ENCODE assay signal across 8 cellular contexts in the genomic region with DNA sequence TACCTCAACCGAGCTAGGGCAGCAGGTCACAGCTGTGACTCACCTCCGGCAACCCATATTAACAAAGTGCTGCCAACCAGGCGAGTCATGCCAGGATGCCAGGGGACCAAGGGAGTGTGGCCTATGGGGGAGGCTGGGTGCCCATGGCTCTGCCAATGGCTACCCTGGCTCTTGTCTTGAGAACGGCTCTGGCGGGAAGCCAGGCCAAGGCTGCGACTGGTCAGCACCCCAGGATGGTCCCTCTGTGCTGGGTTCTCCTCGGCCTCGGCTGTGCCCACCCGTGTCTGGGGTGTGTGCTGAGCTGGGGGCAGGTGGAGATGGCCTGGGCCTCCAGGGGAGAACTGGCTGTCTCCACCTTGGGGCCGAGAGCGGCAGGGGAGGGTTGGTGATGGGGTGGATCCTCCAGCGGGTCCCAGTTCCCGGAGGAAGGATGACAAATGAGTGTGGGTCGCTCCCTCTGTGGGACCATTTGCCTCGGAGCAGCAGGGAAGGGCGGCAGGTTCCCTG.
A peak's percentile ranks its signal among the peaks of the same experiment; 100 is the strongest.
DNase-seq lines count a peak whose midpoint lies in the region; ATAC-seq lines count a peak whose summit lies in the region.

No MANE protein-coding gene starts in this region.

- H3K36me3 Mint-ChIP-seq in naive thymus-derived CD4-positive, alpha-beta T cell, result no peaks in the 10 kb centered on the region

- POLR2A ChIA-PET in naive thymus-derived CD4-positive, alpha-beta T cell (lab: Charles Lee), result interaction anchor here (0.7 kb wide), 1 partner anchor 703 kb away, joined by 3 read pairs; no protein-coding TSS in a partner anchor

- H3K4me3 ChIP-seq in naive thymus-derived CD4-positive, alpha-beta T cell (ENCODE audit: low read length), result no peak overlapping the region

- CTCF ChIA-PET in naive thymus-derived CD4-positive, alpha-beta T cell (lab: Charles Lee), result interaction anchor here (0.8 to 3.2 kb wide), 3 partner anchors 21 to 704 kb away, joined by 3 to 10 read pairs (median 6); no protein-coding TSS in a partner anchor

- intact Hi-C loops in naive thymus-derived CD4-positive, alpha-beta T cell (cut with micrococcal nuclease), result loop anchor here (1.0 to 5.0 kb wide), 4 partner anchors 21 to 919 kb away; a partner anchor contains a TSS

- DNase-seq in SIG-M5 treated with dmso at 0.1 percent for 504 hours (lab: John Stamatoyannopoulos, UW; ENCODE audit: unreplicated experiment) (peak; percentile 67), SIG-M5 (lab: John Stamatoyannopoulos, UW) (no peak), M059J (ENCODE audit: low read depth) (peak; percentile 91), caudate nucleus (lab: John Stamatoyannopoulos, UW) (peak in 2 of 61 donors; percentile 14 to 43), NCI-H1048 (lab: John Stamatoyannopoulos, UW) (no peak), HUDEP-2 (lab: John Stamatoyannopoulos, UW; ENCODE audit: unreplicated experiment in 76 of 76) (no peak), UCSD-AML1 (lab: John Stamatoyannopoulos, UW; ENCODE audit: unreplicated experiment) (no peak)
- no peak for DNase-seq in naive thymus-derived CD4-positive, alpha-beta T cell

- ATAC-seq in naive thymus-derived CD4-positive, alpha-beta T cell, result peak; percentile 9

- no peak overlapping the region for H3K27ac Mint-ChIP-seq in naive thymus-derived CD4-positive, alpha-beta T cell

- peak overlapping the region in 8 of 10 donors; percentile 19 to 70 (median 45) for H3K4me3 Mint-ChIP-seq in naive thymus-derived CD4-positive, alpha-beta T cell

- H3K27me3 ChIP-seq in naive thymus-derived CD4-positive, alpha-beta T cell (ENCODE audit: control insufficient read depth in 2 of 2, insufficient read depth in 2 of 2, low read length in 2 of 2), result no peaks in the 10 kb centered on the region

- peaks cover 5 to 9% of the 10 kb centered on the region in 2 donors for H3K4me1 ChIP-seq in naive thymus-derived CD4-positive, alpha-beta T cell (ENCODE audit: control insufficient read depth in 2 of 2, insufficient read depth in 2 of 2, low read length in 2 of 2)

- H3K36me3 ChIP-seq in naive thymus-derived CD4-positive, alpha-beta T cell (ENCODE audit: control insufficient read depth in 2 of 3, insufficient read depth in 3 of 3, low read length in 3 of 3), result no peaks in the 10 kb centered on the region

- peaks cover 0 to 7% (median 4%) of the 10 kb centered on the region in 7 donors for H3K4me1 Mint-ChIP-seq in naive thymus-derived CD4-positive, alpha-beta T cell

- H3K27ac ChIP-seq in caudate nucleus (ENCODE audit: low read depth, low read length), result peak overlapping the region; percentile 44
- no peak overlapping the region for H3K27ac ChIP-seq in naive thymus-derived CD4-positive, alpha-beta T cell (ENCODE audit: low read depth, low read length)

- no peaks in the 10 kb centered on the region for H3K9me3 ChIP-seq in naive thymus-derived CD4-positive, alpha-beta T cell (ENCODE audit: control insufficient read depth in 2 of 3, low read length in 3 of 3)

- no peaks in the 10 kb centered on the region for H3K9me3 Mint-ChIP-seq in naive thymus-derived CD4-positive, alpha-beta T cell

- peaks cover 0 to 39% (median 6%) of the 10 kb centered on the region in 5 donors for H3K27me3 Mint-ChIP-seq in naive thymus-derived CD4-positive, alpha-beta T cell

Comparison
In these comparisons a context has a peak if more than half of its experiments do, and no peak if none do; other contexts are left out.
1. DNase-seq: peak in SIG-M5 treated with dmso at 0.1 percent for 504 hours (single experiment) and M059J (single experiment); none in SIG-M5 (single experiment), naive thymus-derived CD4-positive, alpha-beta T cell (0 of 9), NCI-H1048 (single experiment), HUDEP-2 (0 of 76) and UCSD-AML1 (single experiment).